ENCODE assay signal across 1 cellular context in genomic region chr5:109700516-109701174, GRCh38.
TF ChIP-seq lines count a peak whose summit lies in the region.

No MANE protein-coding gene starts in this region.

TF ChIP-seq in WTC11, 78 proteins besides CTCF, POLR2A, EP300 and RAD21 (continued from another document):
- TF ChIP-seq USF1 (CRISPR knock-in tag; IDR thresholded peaks at IDR 0.05) (no peak), MLX (CRISPR knock-in tag; IDR thresholded peaks at IDR 0.05) (no peak), STAT6 (CRISPR knock-in tag; conservative IDR thresholded peaks at IDR 0.05; ENCODE audit: low read depth) (no peak)
